Comparison of ENCODE assay signal across 18 cellular contexts in the genomic region with DNA sequence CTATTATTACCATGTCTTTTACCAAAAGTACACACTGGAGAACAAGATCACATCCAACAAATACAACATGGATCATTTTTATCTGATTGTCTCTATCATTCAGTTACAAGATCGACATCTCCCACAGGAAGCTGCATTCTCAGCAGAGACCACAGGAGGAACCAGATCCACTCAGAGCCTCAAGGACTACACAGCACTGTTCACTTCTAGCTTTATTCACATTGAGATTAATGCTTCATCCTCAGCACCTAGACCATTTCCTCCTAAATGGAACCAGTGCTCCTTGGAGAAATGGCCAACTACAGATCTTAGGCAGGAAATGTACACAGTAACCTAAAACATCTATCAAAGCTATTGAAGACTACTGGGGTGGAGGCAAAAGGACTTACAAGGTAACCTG. TPM values are rescaled to one million over a fixed set of nuclear protein-coding genes. Genes with fewer than 3 reads are reported as not detected.
DNase-seq lines count a peak whose midpoint lies in the region; ATAC-seq and TF ChIP-seq lines count a peak whose summit lies in the region.
"Had no signal": no experiment of that assay in that cellular context is flagged by ENCODE, and none has a peak within 500 bp of the region (broad histone marks: within the 10 kb centered on the region; RNA-seq: fewer than 3 reads in every experiment).

No MANE protein-coding gene starts in this region.

- peak overlapping the region; percentile 52 for H3K27ac Mint-ChIP-seq in activated CD4-positive, alpha-beta T cell treated with anti-CD3 and anti-CD28 coated beads for 36 hours
- H3K27ac Mint-ChIP-seq in activated naive CD8-positive, alpha-beta T cell treated with anti-CD3 and anti-CD28 coated beads for 36 hours: peak overlapping the region; percentile 65
- H3K27ac Mint-ChIP-seq: dendritic cell treated with granulocyte-macrophage colony-stimulating factor and Interleukin-4, amounts not matched to agents 40 ng/mL and 50 ng/mL, for 4 days had no signal

- no peak for TF ChIP-seq POLR2A in gastrocnemius medialis (IDR thresholded peaks at IDR 0.05)

- H3K36me3 Mint-ChIP-seq in activated CD4-positive, alpha-beta T cell treated with anti-CD3 and anti-CD28 coated beads for 36 hours (ENCODE audit: low read depth): peaks cover 60% of the 10 kb centered on the region
- peaks cover 35% of the 10 kb centered on the region for H3K36me3 Mint-ChIP-seq in activated naive CD8-positive, alpha-beta T cell treated with anti-CD3 and anti-CD28 coated beads for 36 hours

- POLR2A ChIA-PET in activated CD4-positive, alpha-beta T cell treated with anti-CD3 and anti-CD28 coated beads for 36 hours (lab: Charles Lee): no interaction called here

- TF ChIP-seq CTCF in HFF-Myc (IDR thresholded peaks at IDR 0.05; ENCODE audit: low read depth, low read length, missing control alignments) (peak; percentile 3), gastrocnemius medialis (IDR thresholded peaks at IDR 0.05 in 4 of 5, conservative IDR thresholded peaks at IDR 0.05 in 1 of 5) (peak in 2 of 5 experiments; percentile 12 to 16)

- H3K9me3 Mint-ChIP-seq in activated CD4-positive, alpha-beta T cell treated with anti-CD3 and anti-CD28 coated beads for 36 hours (ENCODE audit: low read depth): no peaks in the 10 kb centered on the region
- H3K9me3 Mint-ChIP-seq in activated naive CD8-positive, alpha-beta T cell treated with anti-CD3 and anti-CD28 coated beads for 36 hours: no peaks in the 10 kb centered on the region
- H3K9me3 Mint-ChIP-seq: activated naive CD4-positive, alpha-beta T cell treated with anti-CD3 and anti-CD28 coated beads, Interleukin-2, amount 50 U/mL, for 72 hours; dendritic cell treated with granulocyte-macrophage colony-stimulating factor and Interleukin-4, amounts not matched to agents 40 ng/mL and 50 ng/mL, for 4 days had no signal

- peaks cover 0 to 41% of the 10 kb centered on the region in 2 donors for H3K36me3 ChIP-seq in gastrocnemius medialis
- H3K36me3 ChIP-seq: neutrophil had no signal

- CTCF ChIA-PET in activated CD4-positive, alpha-beta T cell treated with anti-CD3 and anti-CD28 coated beads for 36 hours (lab: Charles Lee): interaction anchor here (0.5 to 3.9 kb wide), 8 partner anchors 11 to 202 kb away, joined by 3 to 21 read pairs (median 3); no protein-coding TSS in a partner anchor

- in situ Hi-C loops in gastrocnemius medialis (cut with MboI; ENCODE audit: low sequenced_read_pairs in 4 of 4): no loop called here

- no peaks in the 10 kb centered on the region for H3K27me3 Mint-ChIP-seq in activated CD4-positive, alpha-beta T cell treated with anti-CD3 and anti-CD28 coated beads for 36 hours
- no peaks in the 10 kb centered on the region for H3K27me3 Mint-ChIP-seq in activated naive CD8-positive, alpha-beta T cell treated with anti-CD3 and anti-CD28 coated beads for 36 hours
- H3K27me3 Mint-ChIP-seq: brain; dendritic cell treated with granulocyte-macrophage colony-stimulating factor and Interleukin-4, amounts not matched to agents 40 ng/mL and 50 ng/mL, for 4 days had no signal

- no peaks in the 10 kb centered on the region for H3K27me3 ChIP-seq in gastrocnemius medialis
- H3K27me3 ChIP-seq: neutrophil had no signal

- intact Hi-C loops in activated CD4-positive, alpha-beta T cell treated with anti-CD3 and anti-CD28 coated beads for 36 hours (cut with DNase I, micrococcal nuclease): no loop called here
- intact Hi-C loops in gastrocnemius medialis (cut with DNase I; ENCODE audit: low total_unique reads): no loop called here

- H3K4me1 ChIP-seq in gastrocnemius medialis: peaks cover 60 to 75% of the 10 kb centered on the region in 2 donors
- H3K4me1 ChIP-seq: Caco-2 had no signal

- H3K27ac ChIP-seq in gastrocnemius medialis: peak overlapping the region; percentile 41 to 78 (median 63)
- H3K27ac ChIP-seq: epithelial cell of prostate, neutrophil had no signal

- no peak overlapping the region for H3K4me3 Mint-ChIP-seq in activated CD4-positive, alpha-beta T cell treated with anti-CD3 and anti-CD28 coated beads for 36 hours
- no peak overlapping the region for H3K4me3 Mint-ChIP-seq in activated naive CD8-positive, alpha-beta T cell treated with anti-CD3 and anti-CD28 coated beads for 36 hours
- H3K4me3 Mint-ChIP-seq: brain; dendritic cell treated with granulocyte-macrophage colony-stimulating factor and Interleukin-4, amounts not matched to agents 40 ng/mL and 50 ng/mL, for 4 days had no signal

- ATAC-seq in activated CD4-positive, alpha-beta T cell treated with anti-CD3 and anti-CD28 coated beads for 36 hours: peak; percentile 37
- no peak for ATAC-seq in gastrocnemius medialis
- ATAC-seq: activated naive CD4-positive, alpha-beta T cell treated with anti-CD3 and anti-CD28 coated beads, Interleukin-2, amount 50 U/mL, for 72 hours had no signal

- H3K9me3 ChIP-seq in gastrocnemius medialis: no peaks in the 10 kb centered on the region
- H3K9me3 ChIP-seq: Caco-2, neutrophil had no signal

- no peak for DNase-seq in activated CD4-positive, alpha-beta T cell treated with anti-CD3 and anti-CD28 coated beads for 36 hours
- no peak for DNase-seq in activated CD4-positive, alpha-beta T cell treated with anti-CD3 and anti-CD28 coated beads for 4 hours
- DNase-seq in HFF-Myc (ENCODE audit: extremely low read depth, low read depth): no peak
- no peak for DNase-seq in activated naive CD8-positive, alpha-beta T cell treated with anti-CD3 and anti-CD28 coated beads for 36 hours
- DNase-seq in gastrocnemius medialis: no peak
- no peak for DNase-seq in CD1c-positive myeloid dendritic cell (ENCODE audit: extremely low spot score)
- no peak for DNase-seq in NCI-H128 (lab: John Stamatoyannopoulos, UW; ENCODE audit: unreplicated experiment)
- no peak for DNase-seq in NCI-H1092 (lab: John Stamatoyannopoulos, UW)
- DNase-seq: activated CD4-positive, alpha-beta T cell treated with anti-CD3 and anti-CD28 coated beads for 1 hour; Caco-2; KG1; NCI-H1092 treated with DMSO at 0.1 percent for 48 hours; NCI-H2171 treated with DMSO at 0.1 percent for 48 hours had no signal

- peaks cover 26% of the 10 kb centered on the region for H3K4me1 Mint-ChIP-seq in activated CD4-positive, alpha-beta T cell treated with anti-CD3 and anti-CD28 coated beads for 36 hours
- peaks cover 23% of the 10 kb centered on the region for H3K4me1 Mint-ChIP-seq in activated naive CD8-positive, alpha-beta T cell treated with anti-CD3 and anti-CD28 coated beads for 36 hours

- H3K4me3 ChIP-seq in HFF-Myc (replicated peaks; ENCODE audit: low read depth, low read length) (no peak overlapping the region), gastrocnemius medialis (no peak overlapping the region)

RNA-seq across cellular contexts. Expression of a gene that starts 13.3 kb away (rescaled TPM):
- total RNA-seq in activated CD4-positive, alpha-beta T cell treated with anti-CD3 and anti-CD28 coated beads for 36 hours: 10 to 100 TPM; 28.7 to 38.7 TPM
- total RNA-seq in activated naive CD8-positive, alpha-beta T cell treated with anti-CD3 and anti-CD28 coated beads for 36 hours: 10 to 100 TPM; 33.4 to 33.8 TPM
- total RNA-seq in gastrocnemius medialis: 10 to 100 TPM; 18.7 to 30.3 (median 24.4) TPM

RNA-seq across cellular contexts. Expression of a gene that starts 23.1 kb away (rescaled TPM):
- total RNA-seq in activated CD4-positive, alpha-beta T cell treated with anti-CD3 and anti-CD28 coated beads for 36 hours: 100 to 1,000 TPM; 482 to 486 TPM
- total RNA-seq in activated naive CD8-positive, alpha-beta T cell treated with anti-CD3 and anti-CD28 coated beads for 36 hours: 100 to 1,000 TPM; 539 to 540 TPM
- 100 to 1,000 TPM; 412 to 611 (median 495) TPM for total RNA-seq in gastrocnemius medialis
